1 cellular context compared by ENCODE assay signal in genomic region chr1:8422439-8423133, GRCh38.
TF ChIP-seq lines count a peak whose summit lies in the region.

No MANE protein-coding gene starts in this region.

TF ChIP-seq in K562, 482 proteins besides CTCF, POLR2A, EP300 and RAD21 (continued from another document):
- TF ChIP-seq SMARCC2 (IDR thresholded peaks at IDR 0.05; ENCODE audit: low read depth): peak; percentile 19; the same call in 1 of the 2 replicates
- TF ChIP-seq ZBTB2 (IDR thresholded peaks at IDR 0.05): no peak
- TF ChIP-seq GATAD2A (IDR thresholded peaks at IDR 0.05): no peak
- peak; percentile 39; the same call in 1 of the 2 replicates for TF ChIP-seq DPF2 (IDR thresholded peaks at IDR 0.05)
- no peak for TF ChIP-seq NKRF (IDR thresholded peaks at IDR 0.05; ENCODE audit: borderline replicate concordance)
- TF ChIP-seq PHF21A (IDR thresholded peaks at IDR 0.05; ENCODE audit: borderline replicate concordance, low read depth): no peak
- TF ChIP-seq TEAD4 (IDR thresholded peaks at IDR 0.05; ENCODE audit: low read length): 0 out of 2 replicates have a peak, but pooled peaks have one; percentile 5
- TF ChIP-seq TEAD4 (CRISPR knock-in tag; IDR thresholded peaks at IDR 0.05; ENCODE audit: borderline replicate concordance): no peak
- 0 out of 2 replicates have a peak, but pooled peaks have one; percentile 25 for TF ChIP-seq SOX6 (IDR thresholded peaks at IDR 0.05)
- peak; percentile 65; the same call in 1 of the 2 replicates for TF ChIP-seq C11orf30 (IDR thresholded peaks at IDR 0.05; ENCODE audit: low read depth)
- TF ChIP-seq ZBTB1 (CRISPR knock-in tag; IDR thresholded peaks at IDR 0.05; ENCODE audit: borderline replicate concordance, low read depth): no peak
- peak; percentile 10; the same call in 1 of the 2 replicates for TF ChIP-seq ELF1 (tag; IDR thresholded peaks at IDR 0.05)
- TF ChIP-seq MAFG (tag; conservative IDR thresholded peaks at IDR 0.05): 0 out of 2 replicates have a peak, but pooled peaks have one; percentile 46
- no peak for TF ChIP-seq ZNF696 (CRISPR knock-in tag; conservative IDR thresholded peaks at IDR 0.05)
- peak; percentile 48; the same call in 1 of the 2 replicates for TF ChIP-seq TFAP4 (CRISPR knock-in tag; IDR thresholded peaks at IDR 0.05; ENCODE audit: borderline replicate concordance)
- TF ChIP-seq ATF3 (IDR thresholded peaks at IDR 0.05): no peak
- TF ChIP-seq ATF3 (CRISPR knock-in tag; conservative IDR thresholded peaks at IDR 0.05): no peak
